Comparison of ENCODE assay signal across 31 cellular contexts in the genomic region with DNA sequence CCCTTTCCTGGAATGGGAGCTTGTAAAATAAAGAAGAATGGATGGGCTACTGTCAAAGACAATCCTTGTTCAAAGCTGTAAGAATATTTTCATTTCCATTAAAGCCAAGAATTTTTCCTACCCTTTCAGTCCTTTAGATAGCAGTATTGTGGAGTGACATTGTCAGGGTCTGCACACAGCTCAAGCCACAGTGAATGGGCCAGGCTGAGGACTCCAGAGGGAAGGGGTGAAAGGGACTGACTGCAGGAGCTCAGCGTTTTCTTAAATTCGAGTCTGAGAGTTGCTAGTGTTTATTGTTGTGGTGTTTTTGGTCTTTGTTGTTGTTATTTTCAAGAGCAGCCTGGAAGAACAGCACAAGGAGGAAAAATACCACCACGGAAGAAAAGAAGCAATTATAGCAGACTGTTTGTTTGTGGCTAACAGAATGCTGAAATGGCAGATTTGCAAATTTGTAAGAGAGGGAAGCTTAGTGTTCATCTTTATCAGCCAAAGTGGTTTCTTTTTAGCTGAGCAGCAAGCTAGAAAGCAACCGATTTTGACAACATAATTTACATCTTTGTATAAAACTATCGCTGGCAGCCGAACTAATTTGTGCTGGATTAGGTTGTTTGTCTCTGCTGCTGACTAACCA.
DNase-seq lines count a peak whose midpoint lies in the region; ATAC-seq, FAIRE-seq and TF ChIP-seq lines count a peak whose summit lies in the region.
"Had no signal": no experiment of that assay in that cellular context is flagged by ENCODE, and none has a peak within 500 bp of the region (broad histone marks: within the 10 kb centered on the region; RNA-seq: fewer than 3 reads in every experiment).

No MANE protein-coding gene starts in this region.

- H3K4me3 ChIP-seq in K562 = no peak overlapping the region
- no peak overlapping the region for H3K4me3 ChIP-seq in mesodermal cell (ENCODE audit: extremely low read depth, insufficient read depth, low read length, poor library complexity, severe bottlenecking)
- H3K4me3 ChIP-seq in kidney (ENCODE audit: low read length in 2 of 2) = peak overlapping the region in 1 of 2 donors; percentile 34
- H3K4me3 ChIP-seq: right lobe of liver had no signal

- H3K27ac Mint-ChIP-seq in type B pancreatic cell = peak overlapping the region; percentile 21
- no peak overlapping the region for H3K27ac Mint-ChIP-seq in natural killer cell treated with Interleukin-12 subunit alpha and Interleukin-12 subunit beta and Interleukin-15 and Interleukin-18, amount 100 ng/mL, for 72 hours
- H3K27ac Mint-ChIP-seq: CD4-positive, CD25-positive, alpha-beta regulatory T cell; effector memory CD8-positive, alpha-beta T cell; naive thymus-derived CD8-positive, alpha-beta T cell; stimulated activated naive CD8-positive, alpha-beta T cell treated with anti-CD3 and anti-CD28 coated beads, Interleukin-15, amount 100 ng/mL, for 72 hours; T-cell had no signal

- H3K27me3 ChIP-seq in K562 (ENCODE audit: control insufficient read depth in 2 of 2, insufficient read depth in 2 of 2, low read length in 2 of 2) = no peaks in the 10 kb centered on the region
- H3K27me3 ChIP-seq: right lobe of liver had no signal

- no peak for TF ChIP-seq EP300 in K562 (IDR thresholded peaks at IDR 0.05; ENCODE audit: low read length)

- BruUV-seq in K562 (replicated peaks; lab: Mats Ljungman, UMichigan) = no TSS peak

- H3K36me3 Mint-ChIP-seq in type B pancreatic cell = no peaks in the 10 kb centered on the region
- H3K36me3 Mint-ChIP-seq in natural killer cell treated with Interleukin-12 subunit alpha and Interleukin-12 subunit beta and Interleukin-15 and Interleukin-18, amount 100 ng/mL, for 72 hours = no peaks in the 10 kb centered on the region
- H3K36me3 Mint-ChIP-seq: CD4-positive, CD25-positive, alpha-beta regulatory T cell; naive thymus-derived CD8-positive, alpha-beta T cell; T-cell had no signal

- FAIRE-seq in K562 (lab: Jason Lieb, UNC) (no peak), kidney (lab: Jason Lieb, UNC) (no peak)
- FAIRE-seq: A204.1, astrocyte, keratinocyte had no signal

- POLR2A ChIA-PET in K562 (lab: Yijun Ruan, JAX) = interaction anchor here (0.6 to 1.1 kb wide), 4 partner anchors 13 to 304 kb away, joined by 3 to 5 read pairs (median 3); no protein-coding TSS in a partner anchor

- H3K4me1 ChIP-seq in K562 (replicated peaks in 1 of 2; ENCODE audit: control insufficient read depth in 2 of 2, insufficient read depth in 2 of 2, low read length in 2 of 2) = no peaks in the 10 kb centered on the region
- H3K4me1 ChIP-seq in mesodermal cell (ENCODE audit: control insufficient read depth, insufficient read depth, low read length, poor library complexity, severe bottlenecking) = no peaks in the 10 kb centered on the region
- no peaks in the 10 kb centered on the region for H3K4me1 ChIP-seq in kidney (ENCODE audit: control insufficient read depth in 1 of 2, insufficient read depth in 1 of 2, low read depth in 1 of 2, low read length in 2 of 2)
- H3K4me1 ChIP-seq: right lobe of liver had no signal

- no peak for ATAC-seq in K562
- no peak for ATAC-seq in natural killer cell treated with Interleukin-12 subunit alpha and Interleukin-12 subunit beta and Interleukin-15 and Interleukin-18, amount 100 ng/mL, for 72 hours
- no peak for ATAC-seq in HG02588 (IDR thresholded peaks at IDR 0.05; ENCODE audit: unreplicated experiment)
- ATAC-seq: effector memory CD8-positive, alpha-beta T cell; naive thymus-derived CD8-positive, alpha-beta T cell; stimulated activated naive CD8-positive, alpha-beta T cell treated with anti-CD3 and anti-CD28 coated beads, Interleukin-15, amount 100 ng/mL, for 72 hours; T-cell had no signal

- whole genome bisulfite sequencing in K562 (ENCODE audit: insufficient coverage, low coverage, missing lambda C conversion rate) = 0% methylated on average over 6 of the region's 6 CpGs
- 31 to 61% methylated on average over 3 to 4 of the region's 6 CpGs for WGBS in mesodermal cell (ENCODE audit: insufficient coverage in 2 of 2), 2 experiments

- H3K4me2 ChIP-seq in K562 (ENCODE audit: insufficient read depth, low read length) = no peak overlapping the region

- peak overlapping the region; percentile 30 for H3K4me3 Mint-ChIP-seq in type B pancreatic cell
- no peak overlapping the region for H3K4me3 Mint-ChIP-seq in natural killer cell treated with Interleukin-12 subunit alpha and Interleukin-12 subunit beta and Interleukin-15 and Interleukin-18, amount 100 ng/mL, for 72 hours
- H3K4me3 Mint-ChIP-seq: CD4-positive, CD25-positive, alpha-beta regulatory T cell; effector memory CD8-positive, alpha-beta T cell; naive thymus-derived CD8-positive, alpha-beta T cell; stimulated activated naive CD8-positive, alpha-beta T cell treated with anti-CD3 and anti-CD28 coated beads, Interleukin-15, amount 100 ng/mL, for 72 hours; T-cell had no signal

- DNase-seq in NCI-H748 (lab: John Stamatoyannopoulos, UW; ENCODE audit: unreplicated experiment) (peak; percentile 45), NCI-H748 treated with DMSO at 0.1 percent for 48 hours (lab: John Stamatoyannopoulos, UW) (no peak), K562 (ENCODE audit: extremely low read depth in 1 of 4, low spot score in 3 of 4) (no peak), type B pancreatic cell (ENCODE audit: extremely low spot score, unreplicated experiment) (no peak), kidney (no peak)
- DNase-seq in natural killer cell treated with Interleukin-12 subunit alpha and Interleukin-12 subunit beta and Interleukin-15 and Interleukin-18, amount 100 ng/mL, for 72 hours (ENCODE audit: low spot score) = no peak
- DNase-seq: activated CD4-positive, alpha-beta T cell treated with anti-CD3 and anti-CD28 coated beads, Interleukin-2, amount 50 U/mL, for 4 hours; activated T-cell treated with anti-CD3 and anti-CD28 coated beads, Interleukin-2, amount 50 U/mL, for 48 hours; AML-193; Calu3; CD4-positive, CD25-positive, alpha-beta regulatory T cell; DMS79 treated with DMSO at 0.1 percent for 48 hours; effector memory CD8-positive, alpha-beta T cell; foreskin fibroblast; GF-D8; HCEC 1CT; head of caudate nucleus; naive thymus-derived CD8-positive, alpha-beta T cell; NCI-H345; posterior cingulate gyrus; right lobe of liver; stimulated activated CD4-positive, alpha-beta T cell treated with anti-CD3 and anti-CD28 coated beads, Interleukin-12 subunit alpha, Interleukin-12 subunit beta, amount 100 ng/mL, for 4 hours; stimulated activated CD4-positive, alpha-beta T cell treated with anti-CD3 and anti-CD28 coated beads, Interleukin-2, amount 100 ng/mL, for 48 hours; stimulated activated naive CD8-positive, alpha-beta T cell treated with anti-CD3 and anti-CD28 coated beads, Interleukin-15, amount 100 ng/mL, for 72 hours; T-cell had no signal

- intact Hi-C loops in K562 (cut with micrococcal nuclease) (no loop called here), kidney (cut with DNase I) (no loop called here)

- H3K9ac ChIP-seq in K562 (ENCODE audit: insufficient read depth in 1 of 2, low read depth in 2 of 2, low read length in 2 of 2) (no peak overlapping the region), kidney (ENCODE audit: low read length in 2 of 2) (no peak overlapping the region)

- H3K27me3 Mint-ChIP-seq in type B pancreatic cell = peaks cover 80% of the 10 kb centered on the region
- H3K27me3 Mint-ChIP-seq in natural killer cell treated with Interleukin-12 subunit alpha and Interleukin-12 subunit beta and Interleukin-15 and Interleukin-18, amount 100 ng/mL, for 72 hours = peaks cover 0 to 10% of the 10 kb centered on the region in 2 donors
- H3K27me3 Mint-ChIP-seq: CD4-positive, CD25-positive, alpha-beta regulatory T cell had no signal

- no peak overlapping the region for H3K27ac ChIP-seq in K562 (ENCODE audit: extremely low read depth, low read depth, low read length)
- peak overlapping the region; percentile 16 for H3K27ac ChIP-seq in mesodermal cell (ENCODE audit: low read depth, low read length, severe bottlenecking)
- H3K27ac ChIP-seq in kidney (ENCODE audit: low read depth in 2 of 2, low read length in 2 of 2) = no peak overlapping the region
- H3K27ac ChIP-seq: right lobe of liver, RWPE1 had no signal

- in situ Hi-C loops in K562 (cut with MboI) = no loop called here

- CTCF ChIA-PET in K562 (lab: Yijun Ruan, JAX; ENCODE audit: low intra/inter-chr PET ratio) = no interaction called here

- no peak for TF ChIP-seq RAD21 in K562 (CRISPR knock-in tag; conservative IDR thresholded peaks at IDR 0.05 in 1 of 2, IDR thresholded peaks at IDR 0.05 in 1 of 2)

- H3K9me3 ChIP-seq in K562 (replicated peaks; ENCODE audit: control insufficient read depth, insufficient read depth, low read depth, low read length) (no peaks in the 10 kb centered on the region), mesodermal cell (ENCODE audit: control insufficient read depth, low read length) (no peaks in the 10 kb centered on the region), kidney (ENCODE audit: control insufficient read depth in 1 of 2, low read length in 2 of 2) (no peaks in the 10 kb centered on the region)
- H3K9me3 ChIP-seq: right lobe of liver had no signal

- H4K20me1 ChIP-seq in K562 (replicated peaks; ENCODE audit: control insufficient read depth, insufficient read depth, low read length) = no peaks in the 10 kb centered on the region

- H3K9me1 ChIP-seq in K562 (ENCODE audit: control insufficient read depth, insufficient read depth, low read length) = no peaks in the 10 kb centered on the region

- TF ChIP-seq POLR2A in K562 (conservative IDR thresholded peaks at IDR 0.05) = no peak

- H3K4me1 Mint-ChIP-seq in type B pancreatic cell (ENCODE audit: unreplicated experiment) = peaks cover 29% of the 10 kb centered on the region
- H3K4me1 Mint-ChIP-seq in natural killer cell treated with Interleukin-12 subunit alpha and Interleukin-12 subunit beta and Interleukin-15 and Interleukin-18, amount 100 ng/mL, for 72 hours (ENCODE audit: low read depth in 2 of 2) = no peaks in the 10 kb centered on the region
- H3K4me1 Mint-ChIP-seq: CD4-positive, CD25-positive, alpha-beta regulatory T cell; stimulated activated naive CD8-positive, alpha-beta T cell treated with anti-CD3 and anti-CD28 coated beads, Interleukin-15, amount 100 ng/mL, for 72 hours; T-cell had no signal

- no peaks in the 10 kb centered on the region for H3K9me3 Mint-ChIP-seq in type B pancreatic cell
- H3K9me3 Mint-ChIP-seq in natural killer cell treated with Interleukin-12 subunit alpha and Interleukin-12 subunit beta and Interleukin-15 and Interleukin-18, amount 100 ng/mL, for 72 hours = no peaks in the 10 kb centered on the region
- H3K9me3 Mint-ChIP-seq: CD4-positive, CD25-positive, alpha-beta regulatory T cell; effector memory CD8-positive, alpha-beta T cell; naive thymus-derived CD8-positive, alpha-beta T cell; stimulated activated naive CD8-positive, alpha-beta T cell treated with anti-CD3 and anti-CD28 coated beads, Interleukin-15, amount 100 ng/mL, for 72 hours; T-cell had no signal

- no peaks in the 10 kb centered on the region for H3K79me2 ChIP-seq in K562 (ENCODE audit: control insufficient read depth, insufficient read depth, low read length)

- H3K36me3 ChIP-seq in K562 (ENCODE audit: control insufficient read depth, insufficient read depth, low read length) (no peaks in the 10 kb centered on the region), mesodermal cell (ENCODE audit: control insufficient read depth, insufficient read depth, low read length) (no peaks in the 10 kb centered on the region), kidney (ENCODE audit: control insufficient read depth in 1 of 2, insufficient read depth in 2 of 2, low read length in 2 of 2) (no peaks in the 10 kb centered on the region)
- H3K36me3 ChIP-seq: right lobe of liver had no signal

- no peak for TF ChIP-seq CTCF in K562 (IDR thresholded peaks at IDR 0.05 in 2 of 3, conservative IDR thresholded peaks at IDR 0.05 in 1 of 3; ENCODE audit: insufficient read depth in 2 of 3, low read depth in 1 of 3, low read length in 3 of 3)
- no peak for TF ChIP-seq CTCF in type B pancreatic cell (conservative IDR thresholded peaks at IDR 0.05)
- TF ChIP-seq CTCF in kidney (IDR thresholded peaks at IDR 0.05; ENCODE audit: borderline replicate concordance, extremely low read depth, insufficient read depth) = no peak

- no peak overlapping the region for H2AFZ ChIP-seq in K562 (ENCODE audit: low read depth, low read length)
